Comparison of ENCODE assay signal across 8 cellular contexts in genomic region chr15:30626632-30627031, GRCh38. TPM values are rescaled to one million over a fixed set of nuclear protein-coding genes. Genes with fewer than 3 reads are reported as not detected.
A peak's percentile ranks its signal among the peaks of the same experiment; 100 is the strongest.
DNase-seq lines count a peak whose midpoint lies in the region; ATAC-seq and TF ChIP-seq lines count a peak whose summit lies in the region.
"Not testable (repeated sequence)": the region's sequence is repeated elsewhere in the genome, so short reads cannot be mapped to it uniquely, and the experiment has no call there.

No MANE protein-coding gene starts in this region.

- peak overlapping the region; percentile 97 for H3K4me3 Mint-ChIP-seq in activated naive CD8-positive, alpha-beta T cell treated with anti-CD3 and anti-CD28 coated beads, Interleukin-2, amount 10 ng/mL, durations not matched to agents 7 days and 5 days

- H3K27me3 Mint-ChIP-seq in activated naive CD8-positive, alpha-beta T cell treated with anti-CD3 and anti-CD28 coated beads, Interleukin-2, amount 10 ng/mL, durations not matched to agents 7 days and 5 days = not testable (repeated sequence)

- DNase-seq in HT-29 (ENCODE audit: low spot score) = peak; percentile 12
- peak; percentile 34 for DNase-seq in activated naive CD8-positive, alpha-beta T cell treated with anti-CD3 and anti-CD28 coated beads, Interleukin-2, amount 10 ng/mL, durations not matched to agents 7 days and 5 days
- not testable (repeated sequence) for DNase-seq in epithelial cell of proximal tubule (ENCODE audit: low read depth); right lobe of liver; prostate gland (ENCODE audit: low spot score); uterus

- 0% methylated on average over 9 of the region's 20 CpGs for WGBS in right lobe of liver (ENCODE audit: insufficient coverage, low coverage, low lambda C conversion rate, missing lambda C conversion rate)
- under 1% methylated on average over 20 of the region's 20 CpGs for WGBS in prostate gland

- not testable (repeated sequence) for H3K9me3 ChIP-seq in right lobe of liver, prostate gland, uterus

- H3K27ac ChIP-seq in right lobe of liver, prostate gland, uterus: not testable (repeated sequence)

- TF ChIP-seq CTCF in epithelial cell of proximal tubule (conservative IDR thresholded peaks at IDR 0.05; ENCODE audit: low read depth, low read length); right lobe of liver (IDR thresholded peaks at IDR 0.05); prostate gland (IDR thresholded peaks at IDR 0.05); uterus (IDR thresholded peaks at IDR 0.05): not testable (repeated sequence)

- not testable (repeated sequence) for H3K27me3 ChIP-seq in right lobe of liver; prostate gland (replicated peaks; ENCODE audit: insufficient read depth); uterus

- POLR2A ChIA-PET in activated naive CD8-positive, alpha-beta T cell treated with anti-CD3 and anti-CD28 coated beads, Interleukin-2, amount 10 ng/mL, durations not matched to agents 7 days and 5 days (lab: Charles Lee) = interaction anchor here (1.4 kb wide), 1 partner anchor 365 kb away, joined by 3 read pairs; no protein-coding TSS in a partner anchor

- H3K27ac Mint-ChIP-seq in activated naive CD8-positive, alpha-beta T cell treated with anti-CD3 and anti-CD28 coated beads, Interleukin-2, amount 10 ng/mL, durations not matched to agents 7 days and 5 days = peak overlapping the region; percentile 94

- intact Hi-C loops in right lobe of liver (cut with DNase I); prostate gland (cut with DNase I); uterus (cut with DNase I; ENCODE audit: low total_unique reads): not testable (repeated sequence)

- H3K4me1 ChIP-seq in right lobe of liver; prostate gland (replicated peaks); uterus: not testable (repeated sequence)

- not testable (repeated sequence) for H3K9me3 Mint-ChIP-seq in activated naive CD8-positive, alpha-beta T cell treated with anti-CD3 and anti-CD28 coated beads, Interleukin-2, amount 10 ng/mL, durations not matched to agents 7 days and 5 days

- TF ChIP-seq POLR2A in right lobe of liver (IDR thresholded peaks at IDR 0.05); prostate gland (IDR thresholded peaks at IDR 0.05); uterus (IDR thresholded peaks at IDR 0.05): not testable (repeated sequence)

- ATAC-seq in SK-N-SH treated with all-trans-retinoic acid at 6 μM for 48 hours = peak; percentile 27
- not testable (repeated sequence) for ATAC-seq in activated naive CD8-positive, alpha-beta T cell treated with anti-CD3 and anti-CD28 coated beads, Interleukin-2, amount 10 ng/mL, durations not matched to agents 7 days and 5 days (ENCODE audit: low read depth); right lobe of liver

- H3K4me3 ChIP-seq in GM08714 (ENCODE audit: low read length) (peak overlapping the region; percentile 58), epithelial cell of proximal tubule (ENCODE audit: low read depth, low read length) (peak overlapping the region; percentile 74), right lobe of liver (peak overlapping the region; percentile 52 to 64 (median 58)), prostate gland (peak overlapping the region; percentile 33 to 52), uterus (peak overlapping the region; percentile 55 to 65)

- not testable (repeated sequence) for H3K36me3 ChIP-seq in right lobe of liver, prostate gland, uterus

- H3K36me3 Mint-ChIP-seq in activated naive CD8-positive, alpha-beta T cell treated with anti-CD3 and anti-CD28 coated beads, Interleukin-2, amount 10 ng/mL, durations not matched to agents 7 days and 5 days = peaks cover 13% of the 10 kb centered on the region

- H3K4me1 Mint-ChIP-seq in activated naive CD8-positive, alpha-beta T cell treated with anti-CD3 and anti-CD28 coated beads, Interleukin-2, amount 10 ng/mL, durations not matched to agents 7 days and 5 days = peaks cover 14% of the 10 kb centered on the region

RNA-seq across cellular contexts. Expression of gene GOLGA8H, which starts 22.8 kb away (rescaled TPM):
- not detected in 2 replicates for total RNA-seq in HT-29 (2014; rRNA removed; shearing (Covaris generic))
- total RNA-seq in activated naive CD8-positive, alpha-beta T cell treated with anti-CD3 and anti-CD28 coated beads, Interleukin-2, amount 10 ng/mL, durations not matched to agents 7 days and 5 days = under 1 TPM; 0.54 to 0.64 TPM
- total RNA-seq in epithelial cell of proximal tubule (0.51 TPM in 1 of 2 replicates, not detected in the other), right lobe of liver (under 1 TPM in 1 of 6 experiments, not detected in 5; 0.13 TPM), prostate gland (under 1 TPM in 1 of 2 donors, not detected in 1; 0.28 TPM), uterus (1 to 10 TPM in 1 of 4 donors, under 1 TPM in 1, not detected in 2; 0.24 to 1.7 TPM)
